8 cellular contexts compared by ENCODE assay signal in the genomic region with DNA sequence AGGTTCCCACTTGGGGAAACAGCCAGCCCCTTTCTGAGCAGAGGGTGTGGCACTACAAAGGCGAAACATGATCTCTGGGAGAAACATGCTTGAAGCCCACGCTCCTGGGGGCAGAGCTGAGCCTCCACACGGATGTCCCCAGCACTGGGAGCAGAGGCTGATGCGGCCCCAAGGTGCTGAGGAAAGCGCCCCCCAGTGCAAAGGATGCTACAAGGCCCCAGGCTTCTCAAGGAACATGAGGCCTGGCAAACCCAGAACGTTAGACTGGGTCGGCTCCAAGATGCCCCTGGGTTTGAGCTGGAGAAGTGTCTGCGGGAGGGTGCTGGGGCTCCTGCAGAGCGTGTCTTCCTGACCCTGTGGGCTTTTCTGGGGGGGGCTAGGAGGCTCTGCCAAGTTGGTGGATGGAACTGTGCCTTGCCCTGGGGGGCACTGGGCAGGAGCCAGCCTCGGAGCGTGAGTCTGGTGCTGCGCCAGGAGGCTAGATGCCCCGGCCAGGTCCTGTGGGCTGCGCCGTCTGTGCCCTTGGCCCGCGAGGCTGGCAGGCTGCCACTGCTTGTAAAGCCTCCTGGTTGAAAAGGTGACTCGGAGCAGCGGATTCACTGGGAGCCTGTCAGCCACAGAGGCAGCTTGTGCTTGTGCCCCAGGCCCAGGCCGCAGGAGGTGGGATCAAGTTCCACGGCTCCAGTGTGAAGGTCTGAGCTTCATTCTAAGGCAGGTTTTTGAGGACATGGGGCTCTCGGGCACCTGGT. TPM values are rescaled to one million over a fixed set of nuclear protein-coding genes. Genes with fewer than 3 reads are reported as not detected.
DNase-seq lines count a peak whose midpoint lies in the region; ATAC-seq and TF ChIP-seq lines count a peak whose summit lies in the region.
"Had no signal": no experiment of that assay in that cellular context is flagged by ENCODE, and none has a peak within 500 bp of the region (broad histone marks: within the 10 kb centered on the region; RNA-seq: fewer than 3 reads in every experiment).

No MANE protein-coding gene starts in this region.

- no peaks in the 10 kb centered on the region for H3K27me3 ChIP-seq in body of pancreas
- H3K27me3 ChIP-seq: SJSA1 had no signal

- 19 to 32% methylated on average over 6 to 22 of the region's 22 CpGs for WGBS in body of pancreas, 2 donors

- H3K4me1 ChIP-seq in body of pancreas: peaks cover 66% of the 10 kb centered on the region

- ATAC-seq in body of pancreas: peak; percentile 82
- peak; percentile 77 for ATAC-seq in left lobe of liver
- ATAC-seq in HG02840 (IDR thresholded peaks at IDR 0.05; ENCODE audit: low FRiP score, unreplicated experiment): no peak
- ATAC-seq in HG03045 (IDR thresholded peaks at IDR 0.05; ENCODE audit: unreplicated experiment): no peak

- H3K27ac ChIP-seq in body of pancreas: peak overlapping the region; percentile 56 to 77 (median 72)
- H3K27ac ChIP-seq: SJSA1 had no signal

- no peaks in the 10 kb centered on the region for H3K36me3 ChIP-seq in body of pancreas (replicated peaks in 1 of 2; ENCODE audit: insufficient read depth in 1 of 2, low read depth in 2 of 2)

- TF ChIP-seq POLR2A in body of pancreas (IDR thresholded peaks at IDR 0.05): peak in 2 of 3 donors; percentile 12 to 24

- H3K9me3 ChIP-seq in body of pancreas: no peaks in the 10 kb centered on the region
- H3K9me3 ChIP-seq: SJSA1 had no signal

- H3K4me3 ChIP-seq in body of pancreas: no peak overlapping the region
- H3K4me3 ChIP-seq: SJSA1 had no signal

- TF ChIP-seq CTCF in body of pancreas (IDR thresholded peaks at IDR 0.05): no peak

- DNase-seq in G401 (ENCODE audit: low spot score) (peak; percentile 95), NCI-H2196 (lab: John Stamatoyannopoulos, UW; ENCODE audit: unreplicated experiment) (peak; percentile 72), body of pancreas (peak; percentile 87 to 96 (median 93)), left lobe of liver (ENCODE audit: low spot score) (peak; percentile 87), ureter (ENCODE audit: low spot score) (peak; percentile 73)

- intact Hi-C loops in body of pancreas (cut with DNase I): no loop called here

- in situ Hi-C loops in G401 (cut with HindIII; ENCODE audit: low sequenced_read_pairs): no loop called here

RNA-seq across cellular contexts. Expression of a gene that starts 8.1 kb away (rescaled TPM):
- 12.2 and 16.9 TPM in 2 replicates for total RNA-seq in G401 (2014; rRNA removed; shearing (Covaris generic))
- 10 to 100 TPM; 12.2 to 14.8 TPM for total RNA-seq in body of pancreas
- 5.5 TPM for total RNA-seq in left lobe of liver
- total RNA-seq in ureter: 23.6 TPM

Comparison
In these comparisons a context has a peak if more than half of its experiments do, and no peak if none do; other contexts are left out.
1. ATAC-seq: peak in body of pancreas (single experiment) and left lobe of liver (single experiment); none in HG02840 (single experiment) and HG03045 (single experiment).
2. Peak in every context shown above with its lines, with median percentiles within 50 percentile points of each other: DNase-seq.